ENCODE assay signal across 2 cellular contexts in the genomic region with DNA sequence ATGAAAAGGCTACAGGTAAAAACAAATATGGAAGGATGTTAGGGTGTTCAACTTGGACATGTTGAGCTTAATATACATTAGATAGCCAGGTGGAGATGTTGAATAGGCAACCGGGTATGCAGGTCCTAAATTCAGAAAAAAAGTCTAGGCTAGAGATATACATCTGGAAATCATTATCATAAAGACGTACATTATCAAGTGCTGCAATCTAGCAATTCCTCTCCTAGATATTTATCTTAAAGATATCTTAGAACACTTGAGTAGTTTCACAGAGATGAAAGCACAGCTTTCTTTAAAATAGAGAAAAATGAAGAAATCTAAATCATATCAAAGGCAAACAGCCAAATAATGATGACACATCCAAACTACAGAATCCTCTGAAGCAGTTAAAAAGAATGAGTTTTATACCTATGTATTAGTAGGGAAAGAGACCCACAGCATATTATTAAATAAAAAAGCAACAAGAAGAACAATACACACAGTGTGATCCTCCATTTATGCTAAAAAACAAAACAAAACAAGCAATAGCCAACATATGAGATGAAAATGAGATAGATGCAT.
TF ChIP-seq lines count a peak whose summit lies in the region.

No MANE protein-coding gene starts in this region.

TF ChIP-seq in SK-N-SH treated with all-trans-retinoic acid at 6 μM for 48 hours, 23 proteins besides CTCF, POLR2A, EP300 and RAD21:
- TF ChIP-seq ARNTL (CRISPR knock-in tag; IDR thresholded peaks at IDR 0.05; ENCODE audit: borderline replicate concordance, low read depth): no peak
- TF ChIP-seq ISL1 (CRISPR knock-in tag; IDR thresholded peaks at IDR 0.05): peak; percentile 12; the same call in 1 of the 2 replicates

TF ChIP-seq in K562, 482 proteins besides CTCF, POLR2A, EP300 and RAD21:
- 0 out of 2 replicates have a peak, but pooled peaks have one; percentile 6 for TF ChIP-seq NFE2 (IDR thresholded peaks at IDR 0.05; ENCODE audit: low read depth)
- TF ChIP-seq MAFG (tag; conservative IDR thresholded peaks at IDR 0.05): peak; percentile 39; the same call in 1 of the 2 replicates
- peak; percentile 77 for TF ChIP-seq C11orf30 (IDR thresholded peaks at IDR 0.05; ENCODE audit: low read depth)
- TF ChIP-seq, protein P1, sequence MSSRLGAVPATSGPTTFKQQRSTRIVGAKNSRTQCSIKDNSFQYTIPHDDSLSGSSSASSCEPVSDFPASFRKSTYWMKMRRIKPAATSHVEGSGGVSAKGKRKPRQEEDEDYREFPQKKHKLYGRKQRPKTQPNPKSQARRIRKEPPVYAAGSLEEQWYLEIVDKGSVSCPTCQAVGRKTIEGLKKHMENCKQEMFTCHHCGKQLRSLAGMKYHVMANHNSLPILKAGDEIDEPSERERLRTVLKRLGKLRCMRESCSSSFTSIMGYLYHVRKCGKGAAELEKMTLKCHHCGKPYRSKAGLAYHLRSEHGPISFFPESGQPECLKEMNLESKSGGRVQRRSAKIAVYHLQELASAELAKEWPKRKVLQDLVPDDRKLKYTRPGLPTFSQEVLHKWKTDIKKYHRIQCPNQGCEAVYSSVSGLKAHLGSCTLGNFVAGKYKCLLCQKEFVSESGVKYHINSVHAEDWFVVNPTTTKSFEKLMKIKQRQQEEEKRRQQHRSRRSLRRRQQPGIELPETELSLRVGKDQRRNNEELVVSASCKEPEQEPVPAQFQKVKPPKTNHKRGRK (tag; IDR thresholded peaks at IDR 0.05): peak; percentile 73; the same call in 1 of the 2 replicates
- no peak for TF ChIP-seq CEBPZ (IDR thresholded peaks at IDR 0.05; ENCODE audit: borderline replicate concordance, low read depth, low read length)
- 0 out of 4 replicates have a peak, but pooled peaks of 1 of the 2 experiments have one; percentile 14 for TF ChIP-seq MLLT1 (IDR thresholded peaks at IDR 0.05)
- TF ChIP-seq, protein P2, sequence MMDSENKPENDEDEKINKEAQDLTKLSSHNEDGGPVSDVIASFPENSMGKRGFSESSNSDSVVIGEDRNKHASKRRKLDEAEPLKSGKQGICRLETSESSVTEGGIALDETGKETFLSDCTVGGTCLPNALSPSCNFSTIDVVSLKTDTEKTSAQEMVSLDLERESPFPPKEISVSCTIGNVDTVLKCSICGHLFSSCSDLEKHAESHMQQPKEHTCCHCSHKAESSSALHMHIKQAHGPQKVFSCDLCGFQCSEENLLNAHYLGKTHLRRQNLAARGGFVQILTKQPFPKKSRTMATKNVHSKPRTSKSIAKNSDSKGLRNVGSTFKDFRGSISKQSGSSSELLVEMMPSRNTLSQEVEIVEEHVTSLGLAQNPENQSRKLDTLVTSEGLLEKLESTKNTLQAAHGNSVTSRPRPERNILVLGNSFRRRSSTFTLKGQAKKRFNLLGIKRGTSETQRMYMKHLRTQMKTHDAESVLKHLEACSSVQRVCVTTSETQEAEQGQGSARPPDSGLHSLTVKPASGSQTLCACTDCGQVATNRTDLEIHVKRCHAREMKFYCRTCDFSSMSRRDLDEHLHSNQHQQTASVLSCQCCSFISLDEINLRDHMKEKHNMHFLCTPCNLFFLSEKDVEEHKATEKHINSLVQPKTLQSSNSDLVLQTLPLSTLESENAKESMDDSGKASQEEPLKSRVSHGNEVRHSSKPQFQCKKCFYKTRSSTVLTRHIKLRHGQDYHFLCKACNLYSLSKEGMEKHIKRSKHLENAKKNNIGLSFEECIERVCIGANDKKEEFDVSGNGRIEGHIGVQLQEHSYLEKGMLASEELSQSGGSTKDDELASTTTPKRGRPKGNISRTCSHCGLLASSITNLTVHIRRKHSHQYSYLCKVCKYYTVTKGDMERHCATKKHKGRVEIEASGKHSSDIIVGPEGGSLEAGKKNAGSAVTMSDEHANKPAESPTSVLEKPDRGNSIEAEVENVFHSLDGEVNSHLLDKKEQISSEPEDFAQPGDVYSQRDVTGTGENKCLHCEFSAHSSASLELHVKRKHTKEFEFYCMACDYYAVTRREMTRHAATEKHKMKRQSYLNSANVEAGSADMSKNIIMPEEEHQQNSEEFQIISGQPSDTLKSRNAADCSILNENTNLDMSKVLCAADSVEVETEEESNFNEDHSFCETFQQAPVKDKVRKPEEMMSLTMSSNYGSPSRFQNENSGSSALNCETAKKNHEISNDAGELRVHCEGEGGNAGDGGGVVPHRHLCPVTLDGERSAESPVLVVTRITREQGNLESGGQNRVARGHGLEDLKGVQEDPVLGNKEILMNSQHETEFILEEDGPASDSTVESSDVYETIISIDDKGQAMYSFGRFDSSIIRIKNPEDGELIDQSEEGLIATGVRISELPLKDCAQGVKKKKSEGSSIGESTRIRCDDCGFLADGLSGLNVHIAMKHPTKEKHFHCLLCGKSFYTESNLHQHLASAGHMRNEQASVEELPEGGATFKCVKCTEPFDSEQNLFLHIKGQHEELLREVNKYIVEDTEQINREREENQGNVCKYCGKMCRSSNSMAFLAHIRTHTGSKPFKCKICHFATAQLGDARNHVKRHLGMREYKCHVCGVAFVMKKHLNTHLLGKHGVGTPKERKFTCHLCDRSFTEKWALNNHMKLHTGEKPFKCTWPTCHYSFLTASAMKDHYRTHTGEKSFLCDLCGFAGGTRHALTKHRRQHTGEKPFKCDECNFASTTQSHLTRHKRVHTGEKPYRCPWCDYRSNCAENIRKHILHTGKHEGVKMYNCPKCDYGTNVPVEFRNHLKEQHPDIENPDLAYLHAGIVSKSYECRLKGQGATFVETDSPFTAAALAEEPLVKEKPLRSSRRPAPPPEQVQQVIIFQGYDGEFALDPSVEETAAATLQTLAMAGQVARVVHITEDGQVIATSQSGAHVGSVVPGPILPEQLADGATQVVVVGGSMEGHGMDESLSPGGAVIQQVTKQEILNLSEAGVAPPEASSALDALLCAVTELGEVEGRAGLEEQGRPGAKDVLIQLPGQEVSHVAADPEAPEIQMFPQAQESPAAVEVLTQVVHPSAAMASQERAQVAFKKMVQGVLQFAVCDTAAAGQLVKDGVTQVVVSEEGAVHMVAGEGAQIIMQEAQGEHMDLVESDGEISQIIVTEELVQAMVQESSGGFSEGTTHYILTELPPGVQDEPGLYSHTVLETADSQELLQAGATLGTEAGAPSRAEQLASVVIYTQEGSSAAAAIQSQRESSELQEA (IDR thresholded peaks at IDR 0.05; ENCODE audit: low read depth): no peak
- peak; percentile 88 for TF ChIP-seq ZNF316 (IDR thresholded peaks at IDR 0.05)
TF ChIP-seq in K562: peak in this region for 6.
